ENCODE assay signal across 2 cellular contexts in the genomic region with DNA sequence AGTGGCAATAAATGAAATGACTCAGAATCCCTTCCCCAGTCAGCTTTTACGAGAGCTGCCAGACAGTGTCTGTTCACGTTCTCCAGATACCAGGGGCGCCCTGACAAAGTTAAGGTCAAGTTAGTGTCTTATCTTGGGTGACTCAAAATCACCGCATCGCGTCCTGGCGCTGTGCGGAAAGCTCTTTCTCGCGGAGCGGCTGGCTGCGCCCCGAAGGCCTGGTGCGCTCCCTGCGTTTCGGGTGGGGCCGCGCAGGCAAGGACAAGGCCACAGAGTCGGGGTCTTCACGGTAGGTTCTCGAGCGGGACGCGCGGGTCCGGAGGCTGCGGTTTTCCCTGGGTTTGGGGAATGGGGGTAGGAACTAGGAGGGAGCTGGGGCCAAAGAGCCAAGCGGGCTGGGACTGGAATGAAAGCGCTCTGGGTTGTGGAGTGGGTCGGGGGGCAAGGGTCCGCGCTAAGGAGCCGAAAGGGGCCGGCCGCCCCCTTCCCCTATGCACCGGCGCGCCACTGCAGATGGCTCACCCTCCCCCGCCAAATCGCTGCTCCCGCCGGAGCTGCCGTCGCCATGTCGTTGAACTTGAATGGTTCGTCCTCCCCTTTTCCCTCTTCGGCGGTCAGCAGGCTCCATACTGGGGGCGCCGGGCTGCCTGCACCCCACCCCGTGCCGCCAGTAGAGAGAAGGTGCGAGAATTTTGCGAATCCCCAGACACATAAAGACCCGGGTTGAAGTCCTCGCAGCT.
TF ChIP-seq lines count a peak whose summit lies in the region.

No MANE protein-coding gene starts in this region.

TF ChIP-seq in GM23338, 12 proteins besides CTCF, POLR2A, EP300 and RAD21:
- TF ChIP-seq EZH2phosphoT487 (IDR thresholded peaks at IDR 0.05; ENCODE audit: unreplicated experiment) (peak; percentile 92), EZH2 (IDR thresholded peaks at IDR 0.05; ENCODE audit: low read depth, unreplicated experiment) (peak; percentile 92), NANOG (IDR thresholded peaks at IDR 0.05; ENCODE audit: borderline replicate concordance) (no peak)

TF ChIP-seq in WTC11, 78 proteins besides CTCF, POLR2A, EP300 and RAD21:
- no peak for TF ChIP-seq ZNF416 (CRISPR knock-in tag; IDR thresholded peaks at IDR 0.05)
- no peak for TF ChIP-seq TEAD1 (CRISPR knock-in tag; IDR thresholded peaks at IDR 0.05)
- TF ChIP-seq, protein P1, sequence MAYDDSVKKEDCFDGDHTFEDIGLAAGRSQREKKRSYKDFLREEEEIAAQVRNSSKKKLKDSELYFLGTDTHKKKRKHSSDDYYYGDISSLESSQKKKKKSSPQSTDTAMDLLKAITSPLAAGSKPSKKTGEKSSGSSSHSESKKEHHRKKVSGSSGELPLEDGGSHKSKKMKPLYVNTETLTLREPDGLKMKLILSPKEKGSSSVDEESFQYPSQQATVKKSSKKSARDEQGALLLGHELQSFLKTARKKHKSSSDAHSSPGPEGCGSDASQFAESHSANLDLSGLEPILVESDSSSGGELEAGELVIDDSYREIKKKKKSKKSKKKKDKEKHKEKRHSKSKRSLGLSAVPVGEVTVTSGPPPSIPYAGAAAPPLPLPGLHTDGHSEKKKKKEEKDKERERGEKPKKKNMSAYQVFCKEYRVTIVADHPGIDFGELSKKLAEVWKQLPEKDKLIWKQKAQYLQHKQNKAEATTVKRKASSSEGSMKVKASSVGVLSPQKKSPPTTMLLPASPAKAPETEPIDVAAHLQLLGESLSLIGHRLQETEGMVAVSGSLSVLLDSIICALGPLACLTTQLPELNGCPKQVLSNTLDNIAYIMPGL (CRISPR knock-in tag; IDR thresholded peaks at IDR 0.05): no peak
- TF ChIP-seq, protein P2, sequence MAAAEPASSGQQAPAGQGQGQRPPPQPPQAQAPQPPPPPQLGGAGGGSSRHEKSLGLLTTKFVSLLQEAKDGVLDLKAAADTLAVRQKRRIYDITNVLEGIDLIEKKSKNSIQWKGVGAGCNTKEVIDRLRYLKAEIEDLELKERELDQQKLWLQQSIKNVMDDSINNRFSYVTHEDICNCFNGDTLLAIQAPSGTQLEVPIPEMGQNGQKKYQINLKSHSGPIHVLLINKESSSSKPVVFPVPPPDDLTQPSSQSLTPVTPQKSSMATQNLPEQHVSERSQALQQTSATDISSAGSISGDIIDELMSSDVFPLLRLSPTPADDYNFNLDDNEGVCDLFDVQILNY (CRISPR knock-in tag; IDR thresholded peaks at IDR 0.05): no peak
- TF ChIP-seq, protein P3, sequence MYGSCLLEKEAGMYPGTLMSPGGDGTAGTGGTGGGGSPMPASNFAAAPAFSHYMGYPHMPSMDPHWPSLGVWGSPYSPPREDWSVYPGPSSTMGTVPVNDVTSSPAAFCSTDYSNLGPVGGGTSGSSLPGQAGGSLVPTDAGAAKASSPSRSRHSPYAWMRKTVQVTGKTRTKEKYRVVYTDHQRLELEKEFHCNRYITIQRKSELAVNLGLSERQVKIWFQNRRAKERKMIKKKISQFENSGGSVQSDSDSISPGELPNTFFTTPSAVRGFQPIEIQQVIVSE (CRISPR knock-in tag; IDR thresholded peaks at IDR 0.05; ENCODE audit: borderline replicate concordance): 0 out of 2 replicates have a peak, but pooled peaks have one; percentile 38
- no peak for TF ChIP-seq ELF4 (CRISPR knock-in tag; IDR thresholded peaks at IDR 0.05; ENCODE audit: low read depth)
- TF ChIP-seq, protein P4, sequence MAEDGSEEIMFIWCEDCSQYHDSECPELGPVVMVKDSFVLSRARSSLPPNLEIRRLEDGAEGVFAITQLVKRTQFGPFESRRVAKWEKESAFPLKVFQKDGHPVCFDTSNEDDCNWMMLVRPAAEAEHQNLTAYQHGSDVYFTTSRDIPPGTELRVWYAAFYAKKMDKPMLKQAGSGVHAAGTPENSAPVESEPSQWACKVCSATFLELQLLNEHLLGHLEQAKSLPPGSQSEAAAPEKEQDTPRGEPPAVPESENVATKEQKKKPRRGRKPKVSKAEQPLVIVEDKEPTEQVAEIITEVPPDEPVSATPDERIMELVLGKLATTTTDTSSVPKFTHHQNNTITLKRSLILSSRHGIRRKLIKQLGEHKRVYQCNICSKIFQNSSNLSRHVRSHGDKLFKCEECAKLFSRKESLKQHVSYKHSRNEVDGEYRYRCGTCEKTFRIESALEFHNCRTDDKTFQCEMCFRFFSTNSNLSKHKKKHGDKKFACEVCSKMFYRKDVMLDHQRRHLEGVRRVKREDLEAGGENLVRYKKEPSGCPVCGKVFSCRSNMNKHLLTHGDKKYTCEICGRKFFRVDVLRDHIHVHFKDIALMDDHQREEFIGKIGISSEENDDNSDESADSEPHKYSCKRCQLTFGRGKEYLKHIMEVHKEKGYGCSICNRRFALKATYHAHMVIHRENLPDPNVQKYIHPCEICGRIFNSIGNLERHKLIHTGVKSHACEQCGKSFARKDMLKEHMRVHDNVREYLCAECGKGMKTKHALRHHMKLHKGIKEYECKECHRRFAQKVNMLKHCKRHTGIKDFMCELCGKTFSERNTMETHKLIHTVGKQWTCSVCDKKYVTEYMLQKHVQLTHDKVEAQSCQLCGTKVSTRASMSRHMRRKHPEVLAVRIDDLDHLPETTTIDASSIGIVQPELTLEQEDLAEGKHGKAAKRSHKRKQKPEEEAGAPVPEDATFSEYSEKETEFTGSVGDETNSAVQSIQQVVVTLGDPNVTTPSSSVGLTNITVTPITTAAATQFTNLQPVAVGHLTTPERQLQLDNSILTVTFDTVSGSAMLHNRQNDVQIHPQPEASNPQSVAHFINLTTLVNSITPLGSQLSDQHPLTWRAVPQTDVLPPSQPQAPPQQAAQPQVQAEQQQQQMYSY (CRISPR knock-in tag; IDR thresholded peaks at IDR 0.05): no peak
- TF ChIP-seq, protein P5, sequence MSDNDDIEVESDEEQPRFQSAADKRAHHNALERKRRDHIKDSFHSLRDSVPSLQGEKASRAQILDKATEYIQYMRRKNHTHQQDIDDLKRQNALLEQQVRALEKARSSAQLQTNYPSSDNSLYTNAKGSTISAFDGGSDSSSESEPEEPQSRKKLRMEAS (CRISPR knock-in tag; IDR thresholded peaks at IDR 0.05): no peak
- TF ChIP-seq, protein P6, sequence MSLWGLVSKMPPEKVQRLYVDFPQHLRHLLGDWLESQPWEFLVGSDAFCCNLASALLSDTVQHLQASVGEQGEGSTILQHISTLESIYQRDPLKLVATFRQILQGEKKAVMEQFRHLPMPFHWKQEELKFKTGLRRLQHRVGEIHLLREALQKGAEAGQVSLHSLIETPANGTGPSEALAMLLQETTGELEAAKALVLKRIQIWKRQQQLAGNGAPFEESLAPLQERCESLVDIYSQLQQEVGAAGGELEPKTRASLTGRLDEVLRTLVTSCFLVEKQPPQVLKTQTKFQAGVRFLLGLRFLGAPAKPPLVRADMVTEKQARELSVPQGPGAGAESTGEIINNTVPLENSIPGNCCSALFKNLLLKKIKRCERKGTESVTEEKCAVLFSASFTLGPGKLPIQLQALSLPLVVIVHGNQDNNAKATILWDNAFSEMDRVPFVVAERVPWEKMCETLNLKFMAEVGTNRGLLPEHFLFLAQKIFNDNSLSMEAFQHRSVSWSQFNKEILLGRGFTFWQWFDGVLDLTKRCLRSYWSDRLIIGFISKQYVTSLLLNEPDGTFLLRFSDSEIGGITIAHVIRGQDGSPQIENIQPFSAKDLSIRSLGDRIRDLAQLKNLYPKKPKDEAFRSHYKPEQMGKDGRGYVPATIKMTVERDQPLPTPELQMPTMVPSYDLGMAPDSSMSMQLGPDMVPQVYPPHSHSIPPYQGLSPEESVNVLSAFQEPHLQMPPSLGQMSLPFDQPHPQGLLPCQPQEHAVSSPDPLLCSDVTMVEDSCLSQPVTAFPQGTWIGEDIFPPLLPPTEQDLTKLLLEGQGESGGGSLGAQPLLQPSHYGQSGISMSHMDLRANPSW (CRISPR knock-in tag; conservative IDR thresholded peaks at IDR 0.05; ENCODE audit: low read depth): no peak
